8 cellular contexts compared by ENCODE assay signal in genomic region chr10:99370993-99371392, GRCh38.
DNase-seq lines count a peak whose midpoint lies in the region; TF ChIP-seq lines count a peak whose summit lies in the region.

No MANE protein-coding gene starts in this region.

- in situ Hi-C loops in ACHN (cut with HindIII; ENCODE audit: low pct_ligation_motif_present, low pct_unique_long_range_greater_than_20kb, low sequenced_read_pairs), result no loop called here

- peak; percentile 67 for DNase-seq in ACHN
- no peak for DNase-seq in HFF-Myc (ENCODE audit: extremely low read depth, low read depth)
- DNase-seq in NAMALWA (ENCODE audit: low spot score), result peak; percentile 66
- peak; percentile 32 for DNase-seq in choroid plexus epithelial cell (ENCODE audit: low read depth)
- DNase-seq in pons (ENCODE audit: low spot score), result peak; percentile 25
- no peak for DNase-seq in NK-92 treated with Interleukin-12 subunit alpha and Interleukin-12 subunit beta, amount 100 ng/mL, for 24 hours (lab: John Stamatoyannopoulos, UW)
- no peak for DNase-seq in NCI-H187 treated with DMSO at 0.1 percent for 48 hours (lab: John Stamatoyannopoulos, UW)

- TF ChIP-seq CTCF in GM12873 (IDR thresholded peaks at IDR 0.05; ENCODE audit: insufficient read depth, low read depth, low read length, missing control alignments) (peak; percentile 49), HFF-Myc (IDR thresholded peaks at IDR 0.05; ENCODE audit: low read depth, low read length, missing control alignments) (peak; percentile 45), choroid plexus epithelial cell (conservative IDR thresholded peaks at IDR 0.05; ENCODE audit: low read depth, low read length) (peak; percentile 49)

- H3K4me3 ChIP-seq in HFF-Myc (replicated peaks; ENCODE audit: low read depth, low read length) (no peak overlapping the region), choroid plexus epithelial cell (ENCODE audit: low read depth, low read length) (no peak overlapping the region)

Comparison
In these comparisons a context has a peak if more than half of its experiments do, and no peak if none do; other contexts are left out.
1. DNase-seq: peak in ACHN (single experiment), NAMALWA (single experiment), choroid plexus epithelial cell (single experiment) and pons (single experiment); none in HFF-Myc (single experiment), NK-92 treated with Interleukin-12 subunit alpha and Interleukin-12 subunit beta, amount 100 ng/mL, for 24 hours (single experiment) and NCI-H187 treated with DMSO at 0.1 percent for 48 hours (single experiment).
2. Peak in every context shown above with its lines, with median percentiles within 50 percentile points of each other: CTCF ChIP-seq.